In the genomic region with DNA sequence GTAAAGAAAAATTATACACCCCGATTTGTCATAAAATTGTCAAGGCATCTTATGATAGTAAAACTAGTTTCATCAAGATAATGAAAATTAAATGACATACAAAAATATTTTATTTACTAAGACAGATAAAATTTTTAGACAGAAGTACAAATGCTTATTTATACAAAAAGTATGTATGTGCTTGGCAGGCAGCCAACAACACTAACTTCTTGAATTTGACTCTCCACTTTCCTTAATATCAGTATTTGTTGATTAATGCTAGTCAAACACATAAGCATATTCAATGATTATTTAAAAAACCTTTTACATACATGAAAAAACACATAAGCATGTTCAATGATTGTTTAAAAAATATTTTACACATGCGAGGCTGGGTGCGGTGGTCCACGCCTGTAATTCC, we compare ENCODE assay signal across 1 cellular context.
TF ChIP-seq lines count a peak whose summit lies in the region.

No MANE protein-coding gene starts in this region.

TF ChIP-seq in HepG2, 621 proteins besides CTCF, POLR2A, EP300 and RAD21 (continued from another document):
- TF ChIP-seq, protein P1, sequence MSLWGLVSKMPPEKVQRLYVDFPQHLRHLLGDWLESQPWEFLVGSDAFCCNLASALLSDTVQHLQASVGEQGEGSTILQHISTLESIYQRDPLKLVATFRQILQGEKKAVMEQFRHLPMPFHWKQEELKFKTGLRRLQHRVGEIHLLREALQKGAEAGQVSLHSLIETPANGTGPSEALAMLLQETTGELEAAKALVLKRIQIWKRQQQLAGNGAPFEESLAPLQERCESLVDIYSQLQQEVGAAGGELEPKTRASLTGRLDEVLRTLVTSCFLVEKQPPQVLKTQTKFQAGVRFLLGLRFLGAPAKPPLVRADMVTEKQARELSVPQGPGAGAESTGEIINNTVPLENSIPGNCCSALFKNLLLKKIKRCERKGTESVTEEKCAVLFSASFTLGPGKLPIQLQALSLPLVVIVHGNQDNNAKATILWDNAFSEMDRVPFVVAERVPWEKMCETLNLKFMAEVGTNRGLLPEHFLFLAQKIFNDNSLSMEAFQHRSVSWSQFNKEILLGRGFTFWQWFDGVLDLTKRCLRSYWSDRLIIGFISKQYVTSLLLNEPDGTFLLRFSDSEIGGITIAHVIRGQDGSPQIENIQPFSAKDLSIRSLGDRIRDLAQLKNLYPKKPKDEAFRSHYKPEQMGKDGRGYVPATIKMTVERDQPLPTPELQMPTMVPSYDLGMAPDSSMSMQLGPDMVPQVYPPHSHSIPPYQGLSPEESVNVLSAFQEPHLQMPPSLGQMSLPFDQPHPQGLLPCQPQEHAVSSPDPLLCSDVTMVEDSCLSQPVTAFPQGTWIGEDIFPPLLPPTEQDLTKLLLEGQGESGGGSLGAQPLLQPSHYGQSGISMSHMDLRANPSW (CRISPR knock-in tag; IDR thresholded peaks at IDR 0.05; ENCODE audit: borderline replicate concordance) = no peak
- TF ChIP-seq ARID2 (CRISPR knock-in tag; IDR thresholded peaks at IDR 0.05; ENCODE audit: borderline replicate concordance) (no peak), SRSF1 (optimal IDR thresholded peaks at IDR 0.05; ENCODE audit: low read depth, low read length) (no peak), MTA1 (CRISPR knock-in tag; IDR thresholded peaks at IDR 0.05; ENCODE audit: borderline replicate concordance) (no peak), PAWR (CRISPR knock-in tag; IDR thresholded peaks at IDR 0.05; ENCODE audit: borderline replicate concordance) (no peak), ZNF44 (CRISPR knock-in tag; IDR thresholded peaks at IDR 0.05) (no peak)
- TF ChIP-seq, protein P2, sequence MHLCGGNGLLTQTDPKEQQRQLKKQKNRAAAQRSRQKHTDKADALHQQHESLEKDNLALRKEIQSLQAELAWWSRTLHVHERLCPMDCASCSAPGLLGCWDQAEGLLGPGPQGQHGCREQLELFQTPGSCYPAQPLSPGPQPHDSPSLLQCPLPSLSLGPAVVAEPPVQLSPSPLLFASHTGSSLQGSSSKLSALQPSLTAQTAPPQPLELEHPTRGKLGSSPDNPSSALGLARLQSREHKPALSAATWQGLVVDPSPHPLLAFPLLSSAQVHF (CRISPR knock-in tag; IDR thresholded peaks at IDR 0.05) = no peak
